23 cellular contexts compared by ENCODE assay signal in the genomic region with DNA sequence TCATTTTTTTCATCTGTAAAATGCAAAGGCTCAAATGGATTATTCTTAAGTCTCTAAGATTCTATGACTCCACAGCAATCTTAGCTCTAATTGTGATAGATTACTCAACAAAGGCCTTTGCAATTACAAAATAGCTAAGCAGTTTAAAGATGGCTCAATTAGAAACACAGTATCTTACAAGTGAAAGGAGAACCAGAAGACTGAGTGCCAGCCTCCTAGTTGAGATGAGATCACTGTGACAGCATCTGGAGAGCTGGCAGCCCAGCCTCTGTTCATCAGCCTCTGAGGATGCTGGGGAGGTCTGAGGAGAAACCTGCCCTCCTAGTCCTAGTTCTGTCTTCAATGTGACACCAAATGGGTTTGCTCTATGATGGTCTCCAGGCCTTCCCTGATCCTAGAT.
"Had no signal": no experiment of that assay in that cellular context is flagged by ENCODE, and none has a peak within 500 bp of the region (broad histone marks: within the 10 kb centered on the region; RNA-seq: fewer than 3 reads in every experiment).

No MANE protein-coding gene starts in this region.

- DNase-seq: activated B cell treated with CpG ODN at 0.5 μM for 24 hours; activated CD4-positive, alpha-beta T cell treated with anti-CD3 and anti-CD28 coated beads for 36 hours; activated CD4-positive, alpha-beta T cell treated with anti-CD3 and anti-CD28 coated beads, Interleukin-2, amount 50 U/mL, for 4 hours; activated CD8-positive, alpha-beta memory T cell treated with anti-CD3 and anti-CD28 coated beads, Interleukin-2, amount 50 U/mL, for 48 hours; activated naive CD4-positive, alpha-beta T cell; activated naive CD8-positive, alpha-beta T cell treated with anti-CD3 and anti-CD28 coated beads for 36 hours; activated T-cell treated with anti-CD3 and anti-CD28 coated beads, Interleukin-2, amount 50 U/mL, for 4 hours; amygdala; gastrocnemius medialis; ovary; psoas muscle; stimulated activated CD4-positive, alpha-beta T cell treated with anti-CD3 and anti-CD28 coated beads, Interleukin-12 subunit alpha, Interleukin-12 subunit beta, amount 100 ng/mL, for 4 hours; stimulated activated CD4-positive, alpha-beta T cell treated with anti-CD3 and anti-CD28 coated beads, Interleukin-4, amount 100 ng/mL, for 4 hours; substantia nigra; T1000 had no signal

- H3K36me3 ChIP-seq: gastrocnemius medialis, neutrophil, ovary, right atrium auricular region, tibial nerve had no signal

- H3K27me3 ChIP-seq: gastrocnemius medialis, neutrophil, ovary, right atrium auricular region, tibial nerve had no signal

- H3K9me3 Mint-ChIP-seq: activated B cell treated with CpG ODN at 0.5 μM for 24 hours; activated naive CD8-positive, alpha-beta T cell treated with anti-CD3 and anti-CD28 coated beads for 36 hours; activated T-cell treated with anti-CD3 and anti-CD28 coated beads, Interleukin-2, amount 50 U/mL, for 4 hours; activated T-helper 2 cell treated with anti-CD3 and anti-CD28 coated beads, Interferon-gamma antibody, Interleukin-2, Interleukin-4, amounts not matched to agents 10 μg/mL and 5 μg/mL and 100 μg/mL, durations not matched to agents 14 hours and 24 hours and 36 hours; nephron; stimulated activated naive CD8-positive, alpha-beta T cell treated with anti-CD3 and anti-CD28 coated beads, Interleukin-15, Interleukin-2, amounts not matched to agents 100 ng/mL and 50 ng/mL, for 24 hours had no signal

- H3K27ac Mint-ChIP-seq: activated B cell treated with CpG ODN at 0.5 μM for 24 hours; activated CD4-positive, alpha-beta T cell treated with anti-CD3 and anti-CD28 coated beads for 36 hours; activated naive CD8-positive, alpha-beta T cell treated with anti-CD3 and anti-CD28 coated beads for 36 hours; activated T-helper 2 cell treated with anti-CD3 and anti-CD28 coated beads, Interferon-gamma antibody, Interleukin-2, Interleukin-4, amounts not matched to agents 10 μg/mL and 5 μg/mL and 100 μg/mL, durations not matched to agents 14 hours and 24 hours and 36 hours; memory B cell; nephron; stimulated activated naive CD8-positive, alpha-beta T cell treated with anti-CD3 and anti-CD28 coated beads, Interleukin-15, Interleukin-2, amounts not matched to agents 100 ng/mL and 50 ng/mL, for 24 hours had no signal

- ATAC-seq: activated CD4-positive, alpha-beta T cell treated with anti-CD3 and anti-CD28 coated beads for 36 hours; activated T-cell treated with anti-CD3 and anti-CD28 coated beads, Interleukin-2, amount 50 U/mL, for 4 hours; gastrocnemius medialis; psoas muscle had no signal

- H3K9me3 ChIP-seq: gastrocnemius medialis, neutrophil, ovary, psoas muscle, right atrium auricular region, tibial nerve had no signal

- H3K27ac ChIP-seq: epithelial cell of prostate, gastrocnemius medialis, neutrophil, ovary, psoas muscle, right atrium auricular region, tibial nerve had no signal

- H3K4me1 ChIP-seq: gastrocnemius medialis, psoas muscle, right atrium auricular region, tibial nerve had no signal

- H3K4me3 ChIP-seq: gastrocnemius medialis, ovary, psoas muscle, right atrium auricular region, tibial nerve had no signal

- H3K36me3 Mint-ChIP-seq: activated naive CD8-positive, alpha-beta T cell treated with anti-CD3 and anti-CD28 coated beads for 36 hours; memory B cell had no signal
